Comparison of ENCODE assay signal across 7 cellular contexts in genomic region chr4:4160956-4161665, GRCh38.
DNase-seq lines count a peak whose midpoint lies in the region; ATAC-seq, FAIRE-seq and TF ChIP-seq lines count a peak whose summit lies in the region.
"Not testable (repeated sequence)": the region's sequence is repeated elsewhere in the genome, so short reads cannot be mapped to it uniquely, and the experiment has no call there.

No MANE protein-coding gene starts in this region.

- not testable (repeated sequence) for H3K36me3 Mint-ChIP-seq in stimulated activated naive B cell treated with anti-CD40 and anti-IgM and Interleukin-4, amounts not matched to agents 10 μg/mL and 1 μg/mL and 100 μg/mL, for 72 hours

- H2AK5ac ChIP-seq in trophoblast cell (ENCODE audit: low read length): not testable (repeated sequence)

- H3K27ac ChIP-seq in OCI-LY3 (ENCODE audit: low read length); trophoblast cell (ENCODE audit: low read depth, low read length): not testable (repeated sequence)

- H4K20me1 ChIP-seq in OCI-LY3 (ENCODE audit: insufficient read depth, low read length): not testable (repeated sequence)

- not testable (repeated sequence) for H3K36me3 ChIP-seq in OCI-LY3 (replicated peaks; ENCODE audit: low read depth, low read length); bronchial epithelial cell (ENCODE audit: control insufficient read depth, insufficient read depth, low read length); trophoblast cell (ENCODE audit: control insufficient read depth in 1 of 2, insufficient read depth in 2 of 2, low read length in 2 of 2)

- not testable (repeated sequence) for H2BK5ac ChIP-seq in trophoblast cell (ENCODE audit: low read depth, low read length, poor library complexity)

- FAIRE-seq in bronchial epithelial cell (lab: Jason Lieb, UNC): not testable (repeated sequence)

- peak; percentile 25 for TF ChIP-seq CTCF in OCI-LY3 (IDR thresholded peaks at IDR 0.05; ENCODE audit: low read depth, low read length)
- not testable (repeated sequence) for TF ChIP-seq CTCF in bronchial epithelial cell (IDR thresholded peaks at IDR 0.05; ENCODE audit: insufficient read depth, low read length, severe bottlenecking)

- not testable (repeated sequence) for H3K23ac ChIP-seq in trophoblast cell (ENCODE audit: low read length)

- not testable (repeated sequence) for H3K18ac ChIP-seq in trophoblast cell (ENCODE audit: low read length)

- not testable (repeated sequence) for H2BK120ac ChIP-seq in trophoblast cell (ENCODE audit: insufficient read depth, low read length, poor library complexity)

- 0 out of 2 replicates have a peak overlapping the region, but pooled peaks have one; percentile 70 for H2AFZ ChIP-seq in OCI-LY3 (ENCODE audit: low read depth, low read length)
- H2AFZ ChIP-seq in trophoblast cell (ENCODE audit: insufficient read depth, low read length, poor library complexity): not testable (repeated sequence)

- peak overlapping the region; percentile 28; the same call in 1 of the 2 replicates for H3K4me2 ChIP-seq in OCI-LY3 (ENCODE audit: low read length)
- not testable (repeated sequence) for H3K4me2 ChIP-seq in trophoblast cell (ENCODE audit: low read length)

- not testable (repeated sequence) for H3K79me1 ChIP-seq in trophoblast cell (ENCODE audit: low read length)

- H2BK12ac ChIP-seq in trophoblast cell (ENCODE audit: low read length): not testable (repeated sequence)

- H3K9ac ChIP-seq in OCI-LY3 (ENCODE audit: low read length); trophoblast cell (ENCODE audit: low read length): not testable (repeated sequence)

- not testable (repeated sequence) for ATAC-seq in stimulated activated naive B cell treated with anti-CD40 and anti-IgM and Interleukin-4, amounts not matched to agents 10 μg/mL and 1 μg/mL and 100 μg/mL, for 72 hours (replicated peaks)

- not testable (repeated sequence) for H3K14ac ChIP-seq in trophoblast cell (ENCODE audit: low read length)

- H3K9me3 Mint-ChIP-seq in stimulated activated naive B cell treated with anti-CD40 and anti-IgM and Interleukin-4, amounts not matched to agents 10 μg/mL and 1 μg/mL and 100 μg/mL, for 72 hours: not testable (repeated sequence)

- H4K8ac ChIP-seq in trophoblast cell (ENCODE audit: low read depth, low read length): not testable (repeated sequence)

- peaks cover 14 to 45% of the 10 kb centered on the region in 2 donors for H3K27me3 Mint-ChIP-seq in stimulated activated naive B cell treated with anti-CD40 and anti-IgM and Interleukin-4, amounts not matched to agents 10 μg/mL and 1 μg/mL and 100 μg/mL, for 72 hours

- H3K27me3 ChIP-seq in OCI-LY3 (ENCODE audit: low read depth, low read length); bronchial epithelial cell (ENCODE audit: control insufficient read depth, insufficient read depth, low read length); trophoblast cell (ENCODE audit: insufficient read depth, low read length): not testable (repeated sequence)

- not testable (repeated sequence) for H4K91ac ChIP-seq in trophoblast cell (ENCODE audit: low read depth, low read length)

- H4K12ac ChIP-seq in trophoblast cell (ENCODE audit: low read depth, low read length): not testable (repeated sequence)

- H3K4me1 Mint-ChIP-seq in stimulated activated naive B cell treated with anti-CD40 and anti-IgM and Interleukin-4, amounts not matched to agents 10 μg/mL and 1 μg/mL and 100 μg/mL, for 72 hours: peaks cover 5 to 10% of the 10 kb centered on the region in 2 donors

- H3K4me3 ChIP-seq in OCI-LY3 (ENCODE audit: low read length); bronchial epithelial cell (ENCODE audit: low read depth, low read length); trophoblast cell (ENCODE audit: low read depth, low read length): not testable (repeated sequence)

- H3K9me3 ChIP-seq in OCI-LY3 (ENCODE audit: insufficient read depth, low read length); trophoblast cell (ENCODE audit: insufficient read depth, low read depth, low read length): not testable (repeated sequence)

- not testable (repeated sequence) for H3K79me2 ChIP-seq in OCI-LY3 (ENCODE audit: low read length); trophoblast cell (ENCODE audit: control insufficient read depth, insufficient read depth, low read length, poor library complexity)

- peak; percentile 50 for DNase-seq in HT-29 (ENCODE audit: low spot score)
- peak; percentile 6 for DNase-seq in activated T-cell treated with anti-CD3 and anti-CD28 coated beads for 24 hours (ENCODE audit: low read depth)
- peak; percentile 61 for DNase-seq in bronchial epithelial cell (ENCODE audit: low read depth)
- peak; percentile 8 for DNase-seq in kidney tubule cell (ENCODE audit: low spot score)
- DNase-seq in trophoblast cell: peak; percentile 56 to 75
- DNase-seq in stimulated activated naive B cell treated with anti-CD40 and anti-IgM and Interleukin-4, amounts not matched to agents 10 μg/mL and 1 μg/mL and 100 μg/mL, for 72 hours: peak; percentile 27

- H3K4me1 ChIP-seq in OCI-LY3 (ENCODE audit: low read length): peaks cover 12% of the 10 kb centered on the region
- H3K4me1 ChIP-seq in trophoblast cell (ENCODE audit: control insufficient read depth in 1 of 2, insufficient read depth in 2 of 2, low read length in 2 of 2): peaks cover 13 to 14% of the 10 kb centered on the region in 2 experiments

- not testable (repeated sequence) for H3K27ac Mint-ChIP-seq in stimulated activated naive B cell treated with anti-CD40 and anti-IgM and Interleukin-4, amounts not matched to agents 10 μg/mL and 1 μg/mL and 100 μg/mL, for 72 hours

- no CpG with 5 or more reads among the region's 17 CpGs for WGBS in trophoblast cell (ENCODE audit: extremely low coverage, insufficient coverage, insufficient read length)

- not testable (repeated sequence) for H3K4me3 Mint-ChIP-seq in stimulated activated naive B cell treated with anti-CD40 and anti-IgM and Interleukin-4, amounts not matched to agents 10 μg/mL and 1 μg/mL and 100 μg/mL, for 72 hours

- not testable (repeated sequence) for H3K4ac ChIP-seq in trophoblast cell (ENCODE audit: low read depth, low read length)

Comparison
In these comparisons a context has a peak if more than half of its experiments do, and no peak if none do; other contexts are left out.
1. DNase-seq: peak in every context shown above with its lines; median percentile 66 in trophoblast cell; 61 in bronchial epithelial cell; 50 in HT-29; 27 in stimulated activated naive B cell treated with anti-CD40 and anti-IgM and Interleukin-4, amounts not matched to agents 10 μg/mL and 1 μg/mL and 100 μg/mL, for 72 hours; 8 in kidney tubule cell; 6 in activated T-cell treated with anti-CD3 and anti-CD28 coated beads for 24 hours.